Comparison of ENCODE assay signal across 15 cellular contexts in the genomic region with DNA sequence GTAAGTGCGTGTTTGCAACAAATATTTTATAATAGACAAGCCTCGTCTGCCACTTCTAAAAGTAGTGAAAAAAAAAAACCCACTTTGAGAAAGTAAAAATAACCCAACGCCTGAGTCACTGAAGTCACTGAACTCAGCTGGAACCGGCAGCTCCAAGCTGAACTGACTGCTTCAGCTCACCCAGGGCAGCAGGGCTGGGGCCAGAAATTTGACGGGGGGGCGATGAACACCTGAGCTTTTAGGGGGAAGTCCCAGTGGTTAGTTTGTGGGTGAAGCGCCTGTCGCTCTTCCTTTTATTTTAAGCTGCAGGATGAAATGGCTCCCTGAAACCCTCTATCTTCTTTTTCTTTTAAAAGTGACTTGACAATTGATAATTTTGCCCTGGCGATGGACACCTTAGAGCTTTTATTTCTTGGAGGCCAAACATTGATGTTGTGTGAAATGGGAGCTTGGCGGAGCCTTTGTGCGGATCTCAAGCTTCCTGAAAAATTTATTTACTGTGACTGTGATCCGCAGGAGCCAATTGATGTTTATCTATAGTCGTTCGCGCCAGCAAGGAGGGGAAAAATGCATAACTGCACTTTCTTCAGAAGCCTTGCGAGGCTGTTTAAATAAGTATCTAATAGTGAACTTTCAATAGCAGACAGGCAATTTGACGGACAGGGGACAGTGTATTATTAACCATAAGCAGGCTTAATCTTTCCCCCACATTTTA. TPM values are rescaled to one million over a fixed set of nuclear protein-coding genes. Genes with fewer than 3 reads are reported as not detected.
DNase-seq lines count a peak whose midpoint lies in the region; ATAC-seq and TF ChIP-seq lines count a peak whose summit lies in the region.
"Had no signal": no experiment of that assay in that cellular context is flagged by ENCODE, and none has a peak within 500 bp of the region (broad histone marks: within the 10 kb centered on the region; RNA-seq: fewer than 3 reads in every experiment).

No MANE protein-coding gene starts in this region.

- H3K27ac Mint-ChIP-seq in naive B cell (peak overlapping the region in 3 of 6 donors; percentile 8 to 66 (median 12)), Calu3 (ENCODE audit: unreplicated experiment) (no peak overlapping the region)
- H3K27ac Mint-ChIP-seq: stimulated activated effector memory CD8-positive, alpha-beta T cell treated with anti-CD3 and anti-CD28 coated beads, Interleukin-12 subunit alpha, Interleukin-12 subunit beta, amount 100 ng/mL, for 72 hours had no signal

- H3K4me1 Mint-ChIP-seq in naive B cell (peaks cover 20 to 44% (median 32%) of the 10 kb centered on the region in 3 donors), Calu3 (ENCODE audit: low read depth, unreplicated experiment) (no peaks in the 10 kb centered on the region)
- H3K4me1 Mint-ChIP-seq: stimulated activated effector memory CD8-positive, alpha-beta T cell treated with anti-CD3 and anti-CD28 coated beads, Interleukin-12 subunit alpha, Interleukin-12 subunit beta, amount 100 ng/mL, for 72 hours had no signal

- TF ChIP-seq CTCF in C4-2B (conservative IDR thresholded peaks at IDR 0.05) (no peak), GM20000 (IDR thresholded peaks at IDR 0.05; ENCODE audit: extremely low read depth, missing control alignments) (no peak), Calu3 (IDR thresholded peaks at IDR 0.05; ENCODE audit: unreplicated experiment) (no peak)

- BruUV-seq in Calu3 (replicated peaks; lab: Mats Ljungman, UMichigan): no TSS peak

- CTCF ChIA-PET in Calu3 (lab: Charles Lee): no interaction called here

- H3K27ac ChIP-seq in C4-2B: peak overlapping the region; percentile 59

- H3K4me3 Mint-ChIP-seq in naive B cell (peak overlapping the region in 7 of 8 donors; percentile 28 to 69 (median 42)), Calu3 (ENCODE audit: low read depth, unreplicated experiment) (no peak overlapping the region)
- H3K4me3 Mint-ChIP-seq: stimulated activated effector memory CD8-positive, alpha-beta T cell treated with anti-CD3 and anti-CD28 coated beads, Interleukin-12 subunit alpha, Interleukin-12 subunit beta, amount 100 ng/mL, for 72 hours had no signal

- DNase-seq in GM20000 (ENCODE audit: low spot score) (peak; percentile 61), activated T-cell treated with anti-CD3 and anti-CD28 coated beads for 4 hours (peak; percentile 3), naive B cell (peak; percentile 49), Calu3 (no peak), NCI-H69 (lab: John Stamatoyannopoulos, UW) (no peak)
- DNase-seq: BE2C, GDM1, GOT3, left colon, T-helper 9 cell had no signal

- H3K36me3 Mint-ChIP-seq in naive B cell: no peaks in the 10 kb centered on the region
- H3K36me3 Mint-ChIP-seq in Calu3 (ENCODE audit: insufficient read depth, unreplicated experiment): no peaks in the 10 kb centered on the region
- H3K36me3 Mint-ChIP-seq: stimulated activated effector memory CD8-positive, alpha-beta T cell treated with anti-CD3 and anti-CD28 coated beads, Interleukin-12 subunit alpha, Interleukin-12 subunit beta, amount 100 ng/mL, for 72 hours had no signal

- H3K27me3 Mint-ChIP-seq in naive B cell (peaks cover 0 to 10% (median 4%) of the 10 kb centered on the region in 3 donors), Calu3 (ENCODE audit: unreplicated experiment) (peaks cover 100% of the 10 kb centered on the region)

- intact Hi-C loops in Calu3 (cut with micrococcal nuclease; ENCODE audit: unreplicated experiment): no loop called here

- no peaks in the 10 kb centered on the region for H3K9me3 Mint-ChIP-seq in naive B cell
- H3K9me3 Mint-ChIP-seq in Calu3 (ENCODE audit: low read depth, unreplicated experiment): no peaks in the 10 kb centered on the region
- H3K9me3 Mint-ChIP-seq: stimulated activated effector memory CD8-positive, alpha-beta T cell treated with anti-CD3 and anti-CD28 coated beads, Interleukin-12 subunit alpha, Interleukin-12 subunit beta, amount 100 ng/mL, for 72 hours had no signal

- ATAC-seq in naive B cell (ENCODE audit: low read depth in 2 of 2) (peak; percentile 90 to 93), HG02870 (IDR thresholded peaks at IDR 0.05; ENCODE audit: unreplicated experiment) (no peak), GM21786 (IDR thresholded peaks at IDR 0.05; ENCODE audit: unreplicated experiment) (no peak)
- ATAC-seq: left colon; stimulated activated effector memory CD8-positive, alpha-beta T cell treated with anti-CD3 and anti-CD28 coated beads, Interleukin-12 subunit alpha, Interleukin-12 subunit beta, amount 100 ng/mL, for 72 hours had no signal

RNA-seq across cellular contexts. Expression of gene CUX2, which starts 59.6 kb away (rescaled TPM):
- not detected for polyA plus RNA-seq in naive B cell (ENCODE audit: low read depth in 6 of 6)
- total RNA-seq in Calu3 (2022): not detected in 2 replicates
- total RNA-seq: smooth muscle cell had no signal
- polyA plus RNA-seq: smooth muscle cell had no signal

Comparison
In these comparisons a context has a peak if more than half of its experiments do, and no peak if none do; other contexts are left out.
1. DNase-seq: peak in GM20000 (single experiment), activated T-cell treated with anti-CD3 and anti-CD28 coated beads for 4 hours (single experiment) and naive B cell (single experiment); none in Calu3 (single experiment) and NCI-H69 (single experiment).
2. ATAC-seq: peak in naive B cell (2 of 2); none in HG02870 (single experiment) and GM21786 (single experiment).